Comparison of ENCODE assay signal across 15 cellular contexts in the genomic region with DNA sequence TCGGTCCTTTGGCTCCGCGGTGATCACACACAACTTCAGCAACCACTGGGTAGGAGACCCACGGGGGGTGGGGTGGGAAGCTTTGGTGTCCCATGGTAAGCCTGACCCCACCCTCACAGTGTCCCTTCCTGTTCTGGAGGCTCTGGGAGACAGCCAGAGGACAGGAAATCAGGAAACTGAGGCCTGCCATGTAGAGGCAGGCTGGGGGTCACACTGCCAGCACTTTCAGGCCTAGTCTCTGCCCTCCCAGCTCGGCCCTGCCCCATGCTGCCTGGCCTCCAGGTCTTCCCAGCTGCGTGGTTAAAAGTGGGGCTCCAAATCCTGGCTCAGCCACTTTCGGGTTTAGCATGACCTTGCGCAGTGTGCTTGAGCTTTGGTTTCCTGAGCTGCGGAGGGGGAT. TPM values are rescaled to one million over a fixed set of nuclear protein-coding genes. Genes with fewer than 3 reads are reported as not detected.
DNase-seq lines count a peak whose midpoint lies in the region; ATAC-seq, FAIRE-seq and TF ChIP-seq lines count a peak whose summit lies in the region.
"Had no signal": no experiment of that assay in that cellular context is flagged by ENCODE, and none has a peak within 500 bp of the region (broad histone marks: within the 10 kb centered on the region; RNA-seq: fewer than 3 reads in every experiment).

No MANE protein-coding gene starts in this region.

- intact Hi-C loops in natural killer cell (cut with micrococcal nuclease) = no loop called here

- H3K36me3 ChIP-seq in cardiac muscle cell (no peaks in the 10 kb centered on the region), upper lobe of left lung (peaks cover 17 to 73% (median 55%) of the 10 kb centered on the region in 4 donors)
- H3K36me3 ChIP-seq: prostate gland had no signal

- H3K4me3 ChIP-seq in cardiac muscle cell = no peak overlapping the region
- H3K4me3 ChIP-seq in upper lobe of left lung = no peak overlapping the region
- H3K4me3 ChIP-seq: prostate gland had no signal

- DNase-seq in activated T-cell treated with anti-CD3 and anti-CD28 coated beads, Interleukin-2, amount 50 U/mL, for 24 hours = peak; percentile 6
- no peak for DNase-seq in activated T-cell treated with anti-CD3 and anti-CD28 coated beads, Interleukin-2, amount 50 U/mL, for 72 hours
- DNase-seq in cardiac muscle cell (ENCODE audit: low read depth in 1 of 2, low spot score in 1 of 2) = no peak
- peak; percentile 9 for DNase-seq in natural killer cell
- peak; percentile 22 to 30 for DNase-seq in upper lobe of left lung
- no peak for DNase-seq in frontal cortex (ENCODE audit: low spot score in 2 of 2)
- DNase-seq: NCI-H2081 treated with DMSO at 0.1 percent for 48 hours; RPMI8226; stimulated activated CD4-positive, alpha-beta T cell treated with anti-CD3 and anti-CD28 coated beads, Interleukin-1b, Interleukin-23, amount 100 ng/mL, for 48 hours had no signal

- H3K4me1 ChIP-seq in cardiac muscle cell (ENCODE audit: low read depth) = peaks cover 61% of the 10 kb centered on the region
- peaks cover 46 to 76% (median 55%) of the 10 kb centered on the region in 4 donors for H3K4me1 ChIP-seq in upper lobe of left lung
- H3K4me1 ChIP-seq: prostate gland had no signal

- H3K36me3 Mint-ChIP-seq in activated T-cell treated with anti-CD3 and anti-CD28 coated beads, Interleukin-2, amount 50 U/mL, for 24 hours (ENCODE audit: low read depth) = no peaks in the 10 kb centered on the region
- peaks cover 0 to 3% of the 10 kb centered on the region in 2 donors for H3K36me3 Mint-ChIP-seq in activated T-cell treated with anti-CD3 and anti-CD28 coated beads, Interleukin-2, amount 50 U/mL, for 72 hours (ENCODE audit: insufficient read depth in 2 of 2)
- no peaks in the 10 kb centered on the region for H3K36me3 Mint-ChIP-seq in natural killer cell

- no peak overlapping the region for H3K27ac Mint-ChIP-seq in activated T-cell treated with anti-CD3 and anti-CD28 coated beads, Interleukin-2, amount 50 U/mL, for 24 hours
- H3K27ac Mint-ChIP-seq in activated T-cell treated with anti-CD3 and anti-CD28 coated beads, Interleukin-2, amount 50 U/mL, for 72 hours = no peak overlapping the region
- no peak overlapping the region for H3K27ac Mint-ChIP-seq in natural killer cell
- H3K27ac Mint-ChIP-seq: T-helper 1 cell treated with Interleukin-12 subunit alpha and Interleukin-12 subunit beta and Interleukin-4 antibody, amounts not matched to agents 30 μg/mL and 1 μg/mL, for 36 hours had no signal

- no peaks in the 10 kb centered on the region for H3K9me3 Mint-ChIP-seq in activated T-cell treated with anti-CD3 and anti-CD28 coated beads, Interleukin-2, amount 50 U/mL, for 24 hours
- H3K9me3 Mint-ChIP-seq in activated T-cell treated with anti-CD3 and anti-CD28 coated beads, Interleukin-2, amount 50 U/mL, for 72 hours = peaks cover 0 to 2% of the 10 kb centered on the region in 2 donors
- H3K9me3 Mint-ChIP-seq in natural killer cell = no peaks in the 10 kb centered on the region

- no peak overlapping the region for H3K4me3 Mint-ChIP-seq in activated T-cell treated with anti-CD3 and anti-CD28 coated beads, Interleukin-2, amount 50 U/mL, for 24 hours
- H3K4me3 Mint-ChIP-seq in activated T-cell treated with anti-CD3 and anti-CD28 coated beads, Interleukin-2, amount 50 U/mL, for 72 hours = no peak overlapping the region
- no peak overlapping the region for H3K4me3 Mint-ChIP-seq in natural killer cell
- H3K4me3 Mint-ChIP-seq: T-helper 1 cell treated with Interleukin-12 subunit alpha and Interleukin-12 subunit beta and Interleukin-4 antibody, amounts not matched to agents 30 μg/mL and 1 μg/mL, for 36 hours had no signal

- TF ChIP-seq CTCF in cardiac muscle cell (IDR thresholded peaks at IDR 0.05; ENCODE audit: low read depth, low read length) = no peak
- no peak for TF ChIP-seq CTCF in natural killer cell (IDR thresholded peaks at IDR 0.05)
- no peak for TF ChIP-seq CTCF in upper lobe of left lung (IDR thresholded peaks at IDR 0.05)

- H3K9me3 ChIP-seq in cardiac muscle cell (ENCODE audit: low read depth) (no peaks in the 10 kb centered on the region), upper lobe of left lung (no peaks in the 10 kb centered on the region)
- H3K9me3 ChIP-seq: prostate gland had no signal

- no peaks in the 10 kb centered on the region for H3K4me1 Mint-ChIP-seq in activated T-cell treated with anti-CD3 and anti-CD28 coated beads, Interleukin-2, amount 50 U/mL, for 24 hours (ENCODE audit: low read depth)
- H3K4me1 Mint-ChIP-seq in activated T-cell treated with anti-CD3 and anti-CD28 coated beads, Interleukin-2, amount 50 U/mL, for 72 hours (ENCODE audit: low read depth) = no peaks in the 10 kb centered on the region
- no peaks in the 10 kb centered on the region for H3K4me1 Mint-ChIP-seq in natural killer cell

- 85 to 90% methylated on average over 9 of the region's 9 CpGs for WGBS in upper lobe of left lung, 2 donors

- TF ChIP-seq EP300 in upper lobe of left lung (IDR thresholded peaks at IDR 0.05) = no peak

- H3K27ac ChIP-seq in cardiac muscle cell (peak overlapping the region; percentile 85), upper lobe of left lung (peak overlapping the region; percentile 59 to 89 (median 78))
- H3K27ac ChIP-seq: prostate gland had no signal

- TF ChIP-seq POLR2A in upper lobe of left lung (IDR thresholded peaks at IDR 0.05) = no peak

- ATAC-seq in activated T-cell treated with anti-CD3 and anti-CD28 coated beads, Interleukin-2, amount 50 U/mL, for 72 hours (replicated peaks in 1 of 2) = no peak
- no peak for ATAC-seq in natural killer cell
- ATAC-seq in upper lobe of left lung (ENCODE audit: low FRiP score in 2 of 2) = no peak
- ATAC-seq in GM21786 (IDR thresholded peaks at IDR 0.05; ENCODE audit: unreplicated experiment) = no peak
- ATAC-seq in HG03439 (IDR thresholded peaks at IDR 0.05; ENCODE audit: unreplicated experiment) = no peak

- no peaks in the 10 kb centered on the region for H3K27me3 Mint-ChIP-seq in activated T-cell treated with anti-CD3 and anti-CD28 coated beads, Interleukin-2, amount 50 U/mL, for 24 hours
- no peaks in the 10 kb centered on the region for H3K27me3 Mint-ChIP-seq in activated T-cell treated with anti-CD3 and anti-CD28 coated beads, Interleukin-2, amount 50 U/mL, for 72 hours (ENCODE audit: low read depth)
- H3K27me3 Mint-ChIP-seq in natural killer cell (ENCODE audit: low read depth in 2 of 2) = no peaks in the 10 kb centered on the region

- no peak for FAIRE-seq in frontal cortex (lab: Jason Lieb, UNC)
- FAIRE-seq: A204.1 had no signal

- H3K27me3 ChIP-seq in cardiac muscle cell = no peaks in the 10 kb centered on the region
- no peaks in the 10 kb centered on the region for H3K27me3 ChIP-seq in upper lobe of left lung

RNA-seq across cellular contexts. Expression of a gene that starts 10.9 kb away (rescaled TPM):
- total RNA-seq in activated T-cell treated with anti-CD3 and anti-CD28 coated beads, Interleukin-2, amount 50 U/mL, for 72 hours = under 1 TPM; 0.60 to 0.72 TPM
- total RNA-seq in cardiac muscle cell = 35.6 and 63.9 TPM in 2 replicates
- 33.3 and 51.1 TPM in 2 replicates for polyA plus RNA-seq in cardiac muscle cell
- total RNA-seq in natural killer cell = 1 to 10 TPM in 1 of 3 donors, under 1 TPM in 1, not detected in 1; 0.50 to 1.4 TPM
- 1,000 to 10,000 TPM in 1 of 6 donors, 100 to 1,000 TPM in 5; 113 to 1,228 (median 802) TPM for total RNA-seq in upper lobe of left lung
- total RNA-seq in frontal cortex = 0.82 TPM

RNA-seq across cellular contexts. Expression of a gene that starts 41.2 kb away (rescaled TPM):
- not detected for total RNA-seq in activated T-cell treated with anti-CD3 and anti-CD28 coated beads, Interleukin-2, amount 50 U/mL, for 72 hours
- not detected in 2 replicates for total RNA-seq in cardiac muscle cell
- polyA plus RNA-seq in cardiac muscle cell = not detected in 2 replicates
- not detected for total RNA-seq in natural killer cell
- total RNA-seq in upper lobe of left lung = 1 to 10 TPM in 2 of 6 donors, under 1 TPM in 2, not detected in 2; 0.67 to 3.1 (median 1.1) TPM
- total RNA-seq in frontal cortex = not detected
- total RNA-seq: LHCN-M2 had no signal

Comparison
In these comparisons a context has a peak if more than half of its experiments do, and no peak if none do; other contexts are left out.
1. DNase-seq: peak in activated T-cell treated with anti-CD3 and anti-CD28 coated beads, Interleukin-2, amount 50 U/mL, for 24 hours (single experiment), natural killer cell (single experiment) and upper lobe of left lung (2 of 2); none in activated T-cell treated with anti-CD3 and anti-CD28 coated beads, Interleukin-2, amount 50 U/mL, for 72 hours (0 of 2), cardiac muscle cell (0 of 2) and frontal cortex (0 of 2).
2. RNA of a gene that starts 10.9 kb away (total RNA-seq): 113 to 1,228 TPM in upper lobe of left lung and 35.6 to 63.9 TPM in cardiac muscle cell; 0.82 TPM in frontal cortex (single experiment), 0.60 to 0.72 TPM in activated T-cell treated with anti-CD3 and anti-CD28 coated beads, Interleukin-2, amount 50 U/mL, for 72 hours and 0.50 to 1.4 TPM in natural killer cell; every median in the first group is over 10 times any median in the second.